2 cellular contexts compared by ENCODE assay signal in genomic region chr13:112473818-112474217, GRCh38.
A peak's percentile ranks its signal among the peaks of the same experiment; 100 is the strongest.
TF ChIP-seq lines count a peak whose summit lies in the region.

No MANE protein-coding gene starts in this region.

TF ChIP-seq in liver, 16 proteins besides CTCF, POLR2A, EP300 and RAD21 (continued from another document):
- TF ChIP-seq ATF3 (IDR thresholded peaks at IDR 0.05), result no peak
- TF ChIP-seq GABPA (IDR thresholded peaks at IDR 0.05 in 1 of 2, conservative IDR thresholded peaks at IDR 0.05 in 1 of 2), result peak in 1 of 2 donors; percentile 68
- peak in 1 of 2 donors; percentile 53 for TF ChIP-seq HNF4A (conservative IDR thresholded peaks at IDR 0.05)
- TF ChIP-seq EGR1 (IDR thresholded peaks at IDR 0.05; ENCODE audit: low read depth in 2 of 2), result no peak
- TF ChIP-seq ZBTB33 (IDR thresholded peaks at IDR 0.05), result no peak
- TF ChIP-seq FOXA1 (IDR thresholded peaks at IDR 0.05), result peak; percentile 47
- TF ChIP-seq HNF4G (IDR thresholded peaks at IDR 0.05), result no peak
- no peak for TF ChIP-seq FOXA2 (IDR thresholded peaks at IDR 0.05)
- TF ChIP-seq JUND (IDR thresholded peaks at IDR 0.05), result peak in 1 of 2 donors; percentile 23
- no peak for TF ChIP-seq REST (IDR thresholded peaks at IDR 0.05)
- no peak for TF ChIP-seq MAX (IDR thresholded peaks at IDR 0.05)
- no peak for TF ChIP-seq NR2F2 (IDR thresholded peaks at IDR 0.05)
- TF ChIP-seq TAF1 (conservative IDR thresholded peaks at IDR 0.05), result no peak
TF ChIP-seq in liver: peak in this region for 6.

TF ChIP-seq in HepG2, 621 proteins besides CTCF, POLR2A, EP300 and RAD21:
- TF ChIP-seq FOXP4 (CRISPR knock-in tag; IDR thresholded peaks at IDR 0.05) (no peak), GATAD1 (CRISPR knock-in tag; IDR thresholded peaks at IDR 0.05) (no peak), DPF2 (CRISPR knock-in tag; IDR thresholded peaks at IDR 0.05; ENCODE audit: borderline replicate concordance, low read depth) (no peak), MTF1 (CRISPR knock-in tag; IDR thresholded peaks at IDR 0.05) (no peak)
